8 cellular contexts compared by ENCODE assay signal in genomic region chr19:12695997-12696365, GRCh38. TPM values are rescaled to one million over a fixed set of nuclear protein-coding genes. Genes with fewer than 3 reads are reported as not detected.
DNase-seq lines count a peak whose midpoint lies in the region; ATAC-seq and TF ChIP-seq lines count a peak whose summit lies in the region.

No MANE protein-coding gene starts in this region.

- H3K4me2 ChIP-seq in OCI-LY3 (ENCODE audit: low read length): peak overlapping the region; percentile 77

- TF ChIP-seq CTCF in BJ (IDR thresholded peaks at IDR 0.05; ENCODE audit: insufficient read depth, low read depth, low read length) (no peak), OCI-LY3 (IDR thresholded peaks at IDR 0.05; ENCODE audit: low read depth, low read length) (no peak), endodermal cell (conservative IDR thresholded peaks at IDR 0.05) (no peak), neural crest cell (conservative IDR thresholded peaks at IDR 0.05) (no peak)

- H3K9me3 ChIP-seq in OCI-LY3 (ENCODE audit: insufficient read depth, low read length): no peaks in the 10 kb centered on the region
- no peaks in the 10 kb centered on the region for H3K9me3 ChIP-seq in endodermal cell (ENCODE audit: control insufficient read depth, low read length)

- H3K4me3 ChIP-seq in BJ (ENCODE audit: low read depth, low read length) (peak overlapping the region; percentile 82), OCI-LY3 (ENCODE audit: low read length) (peak overlapping the region; percentile 82), endodermal cell (ENCODE audit: low read length) (peak overlapping the region; percentile 91)

- CTCF ChIA-PET in BJ (lab: Yijun Ruan, JAX): interaction anchor here (0.8 to 1.5 kb wide), 4 partner anchors 11 to 175 kb away, joined by 3 read pairs; no protein-coding TSS in a partner anchor

- H3K27ac ChIP-seq in OCI-LY3 (ENCODE audit: low read length) (no peak overlapping the region), endodermal cell (ENCODE audit: low read depth, low read length) (no peak overlapping the region)

- peaks cover 21% of the 10 kb centered on the region for H3K36me3 Mint-ChIP-seq in endodermal cell (ENCODE audit: low read depth)
- H3K36me3 Mint-ChIP-seq in neural crest cell (ENCODE audit: low read depth): no peaks in the 10 kb centered on the region

- H3K27me3 ChIP-seq in BJ (ENCODE audit: control insufficient read depth, insufficient read depth, low read length) (no peaks in the 10 kb centered on the region), OCI-LY3 (ENCODE audit: low read depth, low read length) (no peaks in the 10 kb centered on the region), endodermal cell (ENCODE audit: control insufficient read depth, insufficient read depth, low read length, poor library complexity, severe bottlenecking) (no peaks in the 10 kb centered on the region)

- no peaks in the 10 kb centered on the region for H4K20me1 ChIP-seq in OCI-LY3 (ENCODE audit: insufficient read depth, low read length)

- H3K27me3 Mint-ChIP-seq in endodermal cell (ENCODE audit: insufficient read depth) (no peaks in the 10 kb centered on the region), neural crest cell (ENCODE audit: low read depth) (peaks cover 6% of the 10 kb centered on the region)

- H3K4me3 Mint-ChIP-seq in endodermal cell (peak overlapping the region; percentile 77), neural crest cell (peak overlapping the region; percentile 96)

- ATAC-seq in GM21447 (IDR thresholded peaks at IDR 0.05; ENCODE audit: unreplicated experiment): peak; percentile 21
- ATAC-seq in GM18873 (IDR thresholded peaks at IDR 0.05; ENCODE audit: low FRiP score, unreplicated experiment): no peak

- no peaks in the 10 kb centered on the region for H3K79me2 ChIP-seq in OCI-LY3 (ENCODE audit: low read length)

- WGBS in endodermal cell (ENCODE audit: insufficient coverage in 1 of 2, insufficient read length in 1 of 2), 2 experiments: 6 to 9% methylated on average over 12 to 36 of the region's 36 CpGs

- H3K4me1 ChIP-seq in OCI-LY3 (ENCODE audit: low read length) (peaks cover 24% of the 10 kb centered on the region), endodermal cell (ENCODE audit: control insufficient read depth, insufficient read depth, low read length) (no peaks in the 10 kb centered on the region)

- H3K9me3 Mint-ChIP-seq in endodermal cell (no peaks in the 10 kb centered on the region), neural crest cell (no peaks in the 10 kb centered on the region)

- H3K4me1 Mint-ChIP-seq in endodermal cell (peaks cover 2% of the 10 kb centered on the region), neural crest cell (peaks cover 12% of the 10 kb centered on the region)

- DNase-seq in BJ (ENCODE audit: low read depth) (no peak), endodermal cell (no peak), neural crest cell (ENCODE audit: low read depth, low spot score) (no peak), retina (no peak), SW 1271 (lab: John Stamatoyannopoulos, UW) (no peak)

- peak overlapping the region; percentile 13; the same call in 1 of the 2 replicates for H2AFZ ChIP-seq in OCI-LY3 (ENCODE audit: low read depth, low read length)

- peak overlapping the region; percentile 77 for H3K9ac ChIP-seq in OCI-LY3 (ENCODE audit: low read length)
- H3K9ac ChIP-seq in endodermal cell (ENCODE audit: extremely low read depth, low read length, poor library complexity, severe bottlenecking): peak overlapping the region; percentile 83

- H3K36me3 ChIP-seq in BJ (ENCODE audit: control insufficient read depth, insufficient read depth, low read length): peaks cover 17% of the 10 kb centered on the region
- peaks cover 22% of the 10 kb centered on the region for H3K36me3 ChIP-seq in OCI-LY3 (replicated peaks; ENCODE audit: low read depth, low read length)
- peaks cover 29% of the 10 kb centered on the region for H3K36me3 ChIP-seq in endodermal cell (ENCODE audit: control insufficient read depth, insufficient read depth, low read length)

- POLR2A ChIA-PET in BJ (lab: Charles Lee): interaction anchor here (0.6 kb wide), 1 partner anchor 63 kb away, joined by 4 read pairs; no protein-coding TSS in a partner anchor

- H3K27ac Mint-ChIP-seq in endodermal cell (no peak overlapping the region), neural crest cell (ENCODE audit: unreplicated experiment) (peak overlapping the region; percentile 89)

RNA-seq across cellular contexts. Expression of gene FBXW9, which starts 0.5 kb away (rescaled TPM):
- 7.7 and 13.6 TPM in 2 replicates for polyA plus RNA-seq in BJ (2011; rRNA removed)
- 4.3 and 6.8 TPM in 2 replicates for polyA minus RNA-seq in BJ (2011; rRNA and poly(A)+ RNA removed)
- total RNA-seq in endodermal cell (10 to 100 TPM; 12.6 to 14.7 TPM), neural crest cell (15.9 and 16.0 TPM in 2 replicates)
- 18.6 TPM for polyA plus RNA-seq in endodermal cell (2013, experiment 1 of 2)
- polyA plus RNA-seq in endodermal cell (2013, experiment 2 of 2): 20.8 TPM

RNA-seq across cellular contexts. Expression of gene GNG14, which starts 8.2 kb away (rescaled TPM):
- not detected in 2 replicates for polyA plus RNA-seq in BJ (2011; rRNA removed)
- not detected in 2 replicates for polyA minus RNA-seq in BJ (2011; rRNA and poly(A)+ RNA removed)
- total RNA-seq in endodermal cell (not detected), neural crest cell (not detected in 2 replicates)
- polyA plus RNA-seq in endodermal cell (2013, experiment 1 of 2): not detected
- polyA plus RNA-seq in endodermal cell (2013, experiment 2 of 2): not detected

RNA-seq across cellular contexts. Expression of gene DHPS, which starts 14.3 kb away (rescaled TPM):
- 64.7 and 92.2 TPM in 2 replicates for polyA plus RNA-seq in BJ (2011; rRNA removed)
- 32.3 and 46.3 TPM in 2 replicates for polyA minus RNA-seq in BJ (2011; rRNA and poly(A)+ RNA removed)
- total RNA-seq in endodermal cell (10 to 100 TPM; 76.1 to 98.5 TPM), neural crest cell (98.8 and 106 TPM in 2 replicates)
- 104 TPM for polyA plus RNA-seq in endodermal cell (2013, experiment 1 of 2)
- 94.4 TPM for polyA plus RNA-seq in endodermal cell (2013, experiment 2 of 2)

RNA-seq across cellular contexts. Expression of gene TNPO2, which starts 27.8 kb away (rescaled TPM):
- 49.6 and 77.3 TPM in 2 replicates for polyA plus RNA-seq in BJ (2011; rRNA removed)
- polyA minus RNA-seq in BJ (2011; rRNA and poly(A)+ RNA removed): 97.4 and 163 TPM in 2 replicates
- total RNA-seq in endodermal cell (100 to 1,000 TPM; 106 to 113 TPM), neural crest cell (127 and 138 TPM in 2 replicates)
- polyA plus RNA-seq in endodermal cell (2013, experiment 1 of 2): 88.1 TPM
- 76.2 TPM for polyA plus RNA-seq in endodermal cell (2013, experiment 2 of 2)

RNA-seq across cellular contexts. Expression of gene WDR83, which starts 29.4 kb away (rescaled TPM):
- polyA plus RNA-seq in BJ (2011; rRNA removed): 6.1 and 9.3 TPM in 2 replicates
- 4.5 and 6.3 TPM in 2 replicates for polyA minus RNA-seq in BJ (2011; rRNA and poly(A)+ RNA removed)
- total RNA-seq in endodermal cell (10 to 100 TPM; 18.8 to 26.2 TPM), neural crest cell (19.0 and 19.9 TPM in 2 replicates)
- 12.9 TPM for polyA plus RNA-seq in endodermal cell (2013, experiment 1 of 2)
- polyA plus RNA-seq in endodermal cell (2013, experiment 2 of 2): 16.6 TPM
